ENCODE assay signal across 25 cellular contexts in genomic region chr1:60052634-60053033, GRCh38. TPM values are rescaled to one million over a fixed set of nuclear protein-coding genes. Genes with fewer than 3 reads are reported as not detected.
DNase-seq lines count a peak whose midpoint lies in the region; ATAC-seq and TF ChIP-seq lines count a peak whose summit lies in the region.
"Had no signal": no experiment of that assay in that cellular context is flagged by ENCODE, and none has a peak within 500 bp of the region (broad histone marks: within the 10 kb centered on the region; RNA-seq: fewer than 3 reads in every experiment).

No MANE protein-coding gene starts in this region.

- H3K4me1 ChIP-seq in A673 (ENCODE audit: insufficient read depth, low read length, poor library complexity, severe bottlenecking) = peaks cover 5% of the 10 kb centered on the region
- no peaks in the 10 kb centered on the region for H3K4me1 ChIP-seq in esophagus squamous epithelium
- no peaks in the 10 kb centered on the region for H3K4me1 ChIP-seq in psoas muscle
- H3K4me1 ChIP-seq: A549, BLaER1, Caco-2, Peyer's patch had no signal

- H3K4me3 ChIP-seq in A673 (ENCODE audit: low read depth, low read length, poor library complexity, severe bottlenecking) (no peak overlapping the region), esophagus squamous epithelium (no peak overlapping the region), psoas muscle (no peak overlapping the region)
- H3K4me3 ChIP-seq: A549, BLaER1, K562, MG63, Peyer's patch had no signal

- peak; percentile 58 for DNase-seq in A673 (ENCODE audit: low spot score)
- DNase-seq in DMS 273 (lab: John Stamatoyannopoulos, UW; ENCODE audit: unreplicated experiment) = peak; percentile 97
- DNase-seq in NCI-H524 treated with DMSO at 0.1 percent for 48 hours (lab: John Stamatoyannopoulos, UW) = peak; percentile 95
- DNase-seq in glutamatergic neuron = peak; percentile 50
- DNase-seq in esophagus squamous epithelium (lab: John Stamatoyannopoulos, UW) = no peak
- DNase-seq in NCI-H526 treated with DMSO at 0.1 percent for 48 hours (lab: John Stamatoyannopoulos, UW) = no peak
- DNase-seq in psoas muscle = no peak
- DNase-seq: Caco-2; CD4-positive, alpha-beta memory T cell; GDM1; MG63; NCI-H1092; NCI-H1436; NCI-H2081; NCI-H446 treated with DMSO at 0.1 percent for 48 hours; NCI-H774; Peyer's patch had no signal

- H3K36me3 Mint-ChIP-seq in glutamatergic neuron (ENCODE audit: unreplicated experiment) = no peaks in the 10 kb centered on the region
- H3K36me3 Mint-ChIP-seq: CD4-positive, alpha-beta memory T cell had no signal

- TF ChIP-seq POLR2A in esophagus squamous epithelium (IDR thresholded peaks at IDR 0.05) = no peak

- H3K9me3 ChIP-seq in A673 (ENCODE audit: low read depth, low read length, poor library complexity, severe bottlenecking) = peaks cover 9% of the 10 kb centered on the region
- H3K9me3 ChIP-seq in esophagus squamous epithelium = peaks cover 0 to 5% (median 0%) of the 10 kb centered on the region in 3 donors
- H3K9me3 ChIP-seq in psoas muscle = peaks cover 7% of the 10 kb centered on the region
- H3K9me3 ChIP-seq: A549, Caco-2, MG63, Peyer's patch had no signal

- TF ChIP-seq CTCF in A673 (conservative IDR thresholded peaks at IDR 0.05; ENCODE audit: low read depth, low read length) = 0 out of 2 replicates have a peak, but pooled peaks have one; percentile 21
- no peak for TF ChIP-seq CTCF in glutamatergic neuron (IDR thresholded peaks at IDR 0.05; ENCODE audit: partially characterized antibody, unreplicated experiment)
- no peak for TF ChIP-seq CTCF in esophagus squamous epithelium (IDR thresholded peaks at IDR 0.05)
- TF ChIP-seq CTCF in psoas muscle (IDR thresholded peaks at IDR 0.05) = no peak

- H3K27ac ChIP-seq in A673 (ENCODE audit: low read depth, low read length, poor library complexity, severe bottlenecking) = no peak overlapping the region
- no peak overlapping the region for H3K27ac ChIP-seq in esophagus squamous epithelium
- H3K27ac ChIP-seq in psoas muscle = no peak overlapping the region
- H3K27ac ChIP-seq: A549, BLaER1, Peyer's patch had no signal

- no peak overlapping the region for H3K4me3 Mint-ChIP-seq in glutamatergic neuron (ENCODE audit: unreplicated experiment)
- H3K4me3 Mint-ChIP-seq: CD4-positive, alpha-beta memory T cell had no signal

- no peak for ATAC-seq in HG02571 (IDR thresholded peaks at IDR 0.05; ENCODE audit: unreplicated experiment)
- no peak for ATAC-seq in psoas muscle
- ATAC-seq: A549, K562 had no signal

- CTCF ChIA-PET in A673 (lab: Charles Lee) = no interaction called here

- intact Hi-C loops in A673 (cut with micrococcal nuclease; ENCODE audit: unreplicated experiment) (no loop called here), esophagus squamous epithelium (cut with DNase I) (no loop called here), psoas muscle (cut with DNase I) (no loop called here)

- 65 to 80% methylated on average over 2 to 6 of the region's 8 CpGs for WGBS in esophagus squamous epithelium, 2 donors
- 78 to 81% (median 80%) methylated on average over 8 of the region's 8 CpGs for WGBS in psoas muscle, 3 donors

- H3K36me3 ChIP-seq in A673 (ENCODE audit: insufficient read depth, low read length, poor library complexity, severe bottlenecking) (no peaks in the 10 kb centered on the region), esophagus squamous epithelium (no peaks in the 10 kb centered on the region), psoas muscle (ENCODE audit: insufficient read depth in 1 of 2, low read depth in 1 of 2) (no peaks in the 10 kb centered on the region)
- H3K36me3 ChIP-seq: BLaER1, MG63, Peyer's patch had no signal

- H3K27me3 ChIP-seq in A673 (replicated peaks; ENCODE audit: insufficient read depth, low read depth, low read length, poor library complexity) (no peaks in the 10 kb centered on the region), esophagus squamous epithelium (no peaks in the 10 kb centered on the region), psoas muscle (ENCODE audit: insufficient read depth in 3 of 3, low read length in 2 of 3) (no peaks in the 10 kb centered on the region)
- H3K27me3 ChIP-seq: BLaER1, MG63, Peyer's patch had no signal

- POLR2A ChIA-PET in A673 (lab: Charles Lee; ENCODE audit: low non-redundant PET) = no interaction called here

- H3K27ac Mint-ChIP-seq in glutamatergic neuron (ENCODE audit: unreplicated experiment) = no peak overlapping the region
- H3K27ac Mint-ChIP-seq: CD4-positive, alpha-beta memory T cell had no signal

- no peaks in the 10 kb centered on the region for H3K27me3 Mint-ChIP-seq in glutamatergic neuron (ENCODE audit: unreplicated experiment)

- H3K9me3 Mint-ChIP-seq in glutamatergic neuron (ENCODE audit: unreplicated experiment) = no peaks in the 10 kb centered on the region

- peaks cover 3% of the 10 kb centered on the region for H3K4me1 Mint-ChIP-seq in glutamatergic neuron (ENCODE audit: low read depth, unreplicated experiment)
- H3K4me1 Mint-ChIP-seq: CD4-positive, alpha-beta memory T cell had no signal

- no TSS peak for BruUV-seq in A673 (replicated peaks; lab: Mats Ljungman, UMichigan)

RNA-seq across cellular contexts. Expression of gene C1orf87, which starts 20.9 kb away (rescaled TPM):
- total RNA-seq in A673 (2021) (not detected in 2 replicates), glutamatergic neuron (ENCODE audit: unreplicated experiment) (not detected), esophagus squamous epithelium (not detected), psoas muscle (not detected)
- not detected for polyA plus RNA-seq in psoas muscle
- total RNA-seq: Caco-2; CD4-positive, alpha-beta memory T cell; H4; K562; LHCN-M2; OCI-LY7; Peyer's patch; T-helper 1 cell treated with Interleukin-12 subunit alpha and Interleukin-12 subunit beta and Interleukin-4 antibody, amounts not matched to agents 30 ng/mL and 1 ng/mL, for 36 hours had no signal
- polyA plus RNA-seq: A549; CD4-positive, alpha-beta memory T cell; K562 had no signal

Comparison
In these comparisons a context has a peak if more than half of its experiments do, and no peak if none do; other contexts are left out.
1. DNase-seq: peak in A673 (single experiment), DMS 273 (single experiment), NCI-H524 treated with DMSO at 0.1 percent for 48 hours (single experiment) and glutamatergic neuron (single experiment); none in esophagus squamous epithelium (single experiment), NCI-H526 treated with DMSO at 0.1 percent for 48 hours (single experiment) and psoas muscle (0 of 2).